ENCODE assay signal across 13 cellular contexts in the genomic region with DNA sequence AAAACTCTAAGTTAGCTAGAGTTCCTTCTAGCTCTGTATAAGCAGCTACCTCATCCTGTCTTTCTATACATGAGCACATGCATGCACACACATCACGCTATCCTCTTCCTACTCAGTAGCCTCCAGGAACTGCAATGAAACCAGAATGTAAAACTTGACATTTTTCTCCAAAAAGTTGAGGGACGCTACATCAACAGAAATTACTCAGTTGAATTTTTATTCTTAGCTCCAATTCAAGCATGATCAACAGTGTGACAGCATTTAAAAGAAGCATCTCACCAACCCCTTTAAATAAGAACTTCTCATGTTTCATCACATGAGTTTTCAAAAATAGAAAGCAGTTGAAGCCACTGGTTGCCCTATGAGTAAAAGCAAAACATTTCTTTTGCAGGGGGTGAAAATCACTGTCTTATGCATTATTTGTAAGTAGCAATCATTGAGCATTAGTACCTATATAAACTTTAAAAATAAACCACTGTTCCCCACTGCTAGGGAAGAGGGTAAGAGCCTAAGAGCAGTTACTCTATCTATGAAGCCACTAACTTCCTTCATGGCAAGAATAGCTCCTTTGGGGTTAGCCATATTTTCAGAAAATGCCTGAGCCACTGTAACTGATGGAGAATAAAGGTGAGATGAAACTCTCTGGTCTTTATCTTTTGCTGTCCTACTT.
DNase-seq lines count a peak whose midpoint lies in the region; ATAC-seq lines count a peak whose summit lies in the region.
"Had no signal": no experiment of that assay in that cellular context is flagged by ENCODE, and none has a peak within 500 bp of the region (broad histone marks: within the 10 kb centered on the region; RNA-seq: fewer than 3 reads in every experiment).

No MANE protein-coding gene starts in this region.

- H3K27me3 ChIP-seq in BLaER1 treated with 17β-estradiol and CSF1 and Interleukin-3, amounts not matched to agents 10 nM and 100 nM, result no peaks in the 10 kb centered on the region

- no peaks in the 10 kb centered on the region for H3K36me3 ChIP-seq in BLaER1 treated with 17β-estradiol and CSF1 and Interleukin-3, amounts not matched to agents 10 nM and 100 nM

- no peak overlapping the region for H3K27ac ChIP-seq in BLaER1 treated with 17β-estradiol and CSF1 and Interleukin-3, amounts not matched to agents 10 nM and 100 nM

- H3K9me3 ChIP-seq in BLaER1 treated with 17β-estradiol and CSF1 and Interleukin-3, amounts not matched to agents 10 nM and 100 nM (replicated peaks in 1 of 11), result peaks cover 0 to 11% (median 0%) of the 10 kb centered on the region in 11 experiments; a peak in 4 of 22 replicates
- H3K9me3 ChIP-seq: mucosa of descending colon had no signal

- H3K4me3 ChIP-seq in BLaER1 treated with 17β-estradiol and CSF1 and Interleukin-3, amounts not matched to agents 10 nM and 100 nM, result no peak overlapping the region
- H3K4me3 ChIP-seq: mucosa of descending colon had no signal

- peak overlapping the region in 10 of 11 experiments; percentile 22 to 79 (median 44); a peak in 20 of 22 replicates for H3K4me2 ChIP-seq in BLaER1 treated with 17β-estradiol and CSF1 and Interleukin-3, amounts not matched to agents 10 nM and 100 nM

- ATAC-seq in GM19324 (IDR thresholded peaks at IDR 0.05; ENCODE audit: low FRiP score, unreplicated experiment) (peak; percentile 51), HG02763 (IDR thresholded peaks at IDR 0.05; ENCODE audit: unreplicated experiment) (peak; percentile 56)
- ATAC-seq: HCT116, mucosa of descending colon had no signal

- in situ Hi-C loops in KBM-7 (cut with MboI; ENCODE audit: low pct_unique_long_range_greater_than_20kb, low sequenced_read_pairs), result no loop called here

- no peaks in the 10 kb centered on the region for H4K20me1 ChIP-seq in BLaER1 treated with 17β-estradiol and CSF1 and Interleukin-3, amounts not matched to agents 10 nM and 100 nM

- DNase-seq in Kasumi-1 (lab: John Stamatoyannopoulos, UW) (peak; percentile 36 to 46), KBM-7 (no peak), NCI-H2196 (lab: John Stamatoyannopoulos, UW; ENCODE audit: unreplicated experiment) (no peak)
- DNase-seq in stimulated activated naive CD4-positive, alpha-beta T cell treated with Interleukin-2 at 50 U/mL for 16 hours (lab: John Stamatoyannopoulos, UW), result no peak
- DNase-seq in stimulated activated CD4-positive, alpha-beta T cell treated with anti-CD3 and anti-CD28 coated beads, Interleukin-2, amount 100 ng/mL, for 24 hours, result no peak
- DNase-seq: activated gamma-delta T cell, dermis blood vessel endothelial cell, hippocampal formation, mucosa of descending colon had no signal

- H3K4me1 ChIP-seq in BLaER1 treated with 17β-estradiol and CSF1 and Interleukin-3, amounts not matched to agents 10 nM and 100 nM, result peaks cover 10 to 54% (median 14%) of the 10 kb centered on the region in 10 experiments; a peak in 19 of 20 replicates

- H3K9ac ChIP-seq in BLaER1 treated with 17β-estradiol and CSF1 and Interleukin-3, amounts not matched to agents 10 nM and 100 nM, result no peak overlapping the region

Comparison
In these comparisons a context has a peak if more than half of its experiments do, and no peak if none do; other contexts are left out.
1. DNase-seq: peak in Kasumi-1 (2 of 2); none in KBM-7 (single experiment), stimulated activated naive CD4-positive, alpha-beta T cell treated with Interleukin-2 at 50 U/mL for 16 hours (single experiment), stimulated activated CD4-positive, alpha-beta T cell treated with anti-CD3 and anti-CD28 coated beads, Interleukin-2, amount 100 ng/mL, for 24 hours (0 of 2) and NCI-H2196 (single experiment).